1 cellular context compared by ENCODE assay signal in genomic region chr5:54725391-54726280, GRCh38.
TF ChIP-seq lines count a peak whose summit lies in the region.

No MANE protein-coding gene starts in this region.

TF ChIP-seq in SK-N-SH, 30 proteins besides CTCF, POLR2A, EP300 and RAD21 (continued from another document):
- TF ChIP-seq REST (IDR thresholded peaks at IDR 0.05; ENCODE audit: low read depth, low read length) (no peak), GATA2 (CRISPR knock-in tag; IDR thresholded peaks at IDR 0.05) (no peak), YY1 (IDR thresholded peaks at IDR 0.05; ENCODE audit: low read depth) (no peak), NRF1 (IDR thresholded peaks at IDR 0.05; ENCODE audit: low read depth, low read length) (no peak), MAX (IDR thresholded peaks at IDR 0.05; ENCODE audit: low read depth) (no peak)
